Comparison of ENCODE assay signal across 1 cellular context in genomic region chr17:48526986-48527741, GRCh38.
TF ChIP-seq lines count a peak whose summit lies in the region.

No MANE protein-coding gene starts in this region.

TF ChIP-seq in K562, 482 proteins besides CTCF, POLR2A, EP300 and RAD21:
- TF ChIP-seq ZEB2 (IDR thresholded peaks at IDR 0.05): no peak
- TF ChIP-seq, protein P1, sequence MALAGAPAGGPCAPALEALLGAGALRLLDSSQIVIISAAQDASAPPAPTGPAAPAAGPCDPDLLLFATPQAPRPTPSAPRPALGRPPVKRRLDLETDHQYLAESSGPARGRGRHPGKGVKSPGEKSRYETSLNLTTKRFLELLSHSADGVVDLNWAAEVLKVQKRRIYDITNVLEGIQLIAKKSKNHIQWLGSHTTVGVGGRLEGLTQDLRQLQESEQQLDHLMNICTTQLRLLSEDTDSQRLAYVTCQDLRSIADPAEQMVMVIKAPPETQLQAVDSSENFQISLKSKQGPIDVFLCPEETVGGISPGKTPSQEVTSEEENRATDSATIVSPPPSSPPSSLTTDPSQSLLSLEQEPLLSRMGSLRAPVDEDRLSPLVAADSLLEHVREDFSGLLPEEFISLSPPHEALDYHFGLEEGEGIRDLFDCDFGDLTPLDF (CRISPR knock-in tag; IDR thresholded peaks at IDR 0.05): no peak
- no peak for TF ChIP-seq FOXA3 (CRISPR knock-in tag; conservative IDR thresholded peaks at IDR 0.05 in 1 of 2, IDR thresholded peaks at IDR 0.05 in 1 of 2)
- TF ChIP-seq ZNF695 (CRISPR knock-in tag; IDR thresholded peaks at IDR 0.05): no peak
- TF ChIP-seq EZH2 (IDR thresholded peaks at IDR 0.05; ENCODE audit: borderline replicate concordance, low read depth, low read length): no peak
- no peak for TF ChIP-seq FOXJ3 (CRISPR knock-in tag; IDR thresholded peaks at IDR 0.05)
- no peak for TF ChIP-seq MCM5 (IDR thresholded peaks at IDR 0.05; ENCODE audit: low read depth)
- TF ChIP-seq PPARD (CRISPR knock-in tag; IDR thresholded peaks at IDR 0.05): no peak
- TF ChIP-seq, protein P2, sequence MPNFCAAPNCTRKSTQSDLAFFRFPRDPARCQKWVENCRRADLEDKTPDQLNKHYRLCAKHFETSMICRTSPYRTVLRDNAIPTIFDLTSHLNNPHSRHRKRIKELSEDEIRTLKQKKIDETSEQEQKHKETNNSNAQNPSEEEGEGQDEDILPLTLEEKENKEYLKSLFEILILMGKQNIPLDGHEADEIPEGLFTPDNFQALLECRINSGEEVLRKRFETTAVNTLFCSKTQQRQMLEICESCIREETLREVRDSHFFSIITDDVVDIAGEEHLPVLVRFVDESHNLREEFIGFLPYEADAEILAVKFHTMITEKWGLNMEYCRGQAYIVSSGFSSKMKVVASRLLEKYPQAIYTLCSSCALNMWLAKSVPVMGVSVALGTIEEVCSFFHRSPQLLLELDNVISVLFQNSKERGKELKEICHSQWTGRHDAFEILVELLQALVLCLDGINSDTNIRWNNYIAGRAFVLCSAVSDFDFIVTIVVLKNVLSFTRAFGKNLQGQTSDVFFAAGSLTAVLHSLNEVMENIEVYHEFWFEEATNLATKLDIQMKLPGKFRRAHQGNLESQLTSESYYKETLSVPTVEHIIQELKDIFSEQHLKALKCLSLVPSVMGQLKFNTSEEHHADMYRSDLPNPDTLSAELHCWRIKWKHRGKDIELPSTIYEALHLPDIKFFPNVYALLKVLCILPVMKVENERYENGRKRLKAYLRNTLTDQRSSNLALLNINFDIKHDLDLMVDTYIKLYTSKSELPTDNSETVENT (CRISPR knock-in tag; IDR thresholded peaks at IDR 0.05): no peak
